In genomic region chr5:41870621-41871048, GRCh38 we compare ENCODE assay signal across 8 cellular contexts. TPM values are rescaled to one million over a fixed set of nuclear protein-coding genes. Genes with fewer than 3 reads are reported as not detected.
A peak's percentile ranks its signal among the peaks of the same experiment; 100 is the strongest.
DNase-seq lines count a peak whose midpoint lies in the region; ATAC-seq and TF ChIP-seq lines count a peak whose summit lies in the region.

No MANE protein-coding gene starts in this region.

- peak overlapping the region; percentile 93 for H3K9ac ChIP-seq in KMS-11

- no peaks in the 10 kb centered on the region for H3K27me3 ChIP-seq in KMS-11 (ENCODE audit: insufficient read depth, low read depth)

- H3K27ac Mint-ChIP-seq in natural killer cell: peak overlapping the region; percentile 84 to 89

- H3K36me3 Mint-ChIP-seq in natural killer cell: no peaks in the 10 kb centered on the region

- TF ChIP-seq CTCF in AG10803 (conservative IDR thresholded peaks at IDR 0.05; ENCODE audit: low read length) (no peak), KMS-11 (conservative IDR thresholded peaks at IDR 0.05; ENCODE audit: low read depth, low read length) (no peak), coronary artery (IDR thresholded peaks at IDR 0.05) (no peak), natural killer cell (IDR thresholded peaks at IDR 0.05) (no peak)

- ATAC-seq in natural killer cell (no peak), HG02938 (IDR thresholded peaks at IDR 0.05; ENCODE audit: unreplicated experiment) (no peak), HG02763 (IDR thresholded peaks at IDR 0.05; ENCODE audit: unreplicated experiment) (no peak), HG03196 (IDR thresholded peaks at IDR 0.05; ENCODE audit: unreplicated experiment) (no peak)

- DNase-seq in AG10803 (ENCODE audit: low read depth): no peak
- no peak for DNase-seq in coronary artery (ENCODE audit: low spot score)
- DNase-seq in natural killer cell: no peak
- DNase-seq in NCI-H446 (lab: John Stamatoyannopoulos, UW): no peak

- H3K27me3 Mint-ChIP-seq in natural killer cell (ENCODE audit: low read depth in 2 of 2): peaks cover 3 to 10% of the 10 kb centered on the region in 2 donors

- H3K27ac ChIP-seq in KMS-11: peak overlapping the region; percentile 70
- peak overlapping the region; percentile 91 to 97 for H3K27ac ChIP-seq in coronary artery

- H4K20me1 ChIP-seq in KMS-11 (ENCODE audit: insufficient read depth): no peaks in the 10 kb centered on the region

- H3K4me2 ChIP-seq in KMS-11: peak overlapping the region; percentile 90

- H3K4me3 ChIP-seq in AG10803 (ENCODE audit: low read length): peak overlapping the region; percentile 88
- H3K4me3 ChIP-seq in KMS-11 (IDR thresholded peaks at IDR 0.05; ENCODE audit: insufficient read depth, low read depth, low read length): no peak overlapping the region
- H3K4me3 ChIP-seq in coronary artery: peak overlapping the region; percentile 92

- peaks cover 22 to 34% of the 10 kb centered on the region in 2 donors for H3K4me1 Mint-ChIP-seq in natural killer cell

- H3K36me3 ChIP-seq in KMS-11 (ENCODE audit: insufficient read depth): no peaks in the 10 kb centered on the region

- no peaks in the 10 kb centered on the region for H3K9me3 Mint-ChIP-seq in natural killer cell

- intact Hi-C loops in natural killer cell (cut with micrococcal nuclease): loop anchor here (1.0 kb wide), 2 partner anchors 34 to 55 kb away; partner anchors contain the start of genes FBXO4 and RIMOC1

- peaks cover 62% of the 10 kb centered on the region for H3K4me1 ChIP-seq in KMS-11 (ENCODE audit: low read depth, poor library complexity, severe bottlenecking)

- H2AFZ ChIP-seq in KMS-11 (ENCODE audit: low read depth): peak overlapping the region; percentile 85

- H3K79me2 ChIP-seq in KMS-11 (ENCODE audit: insufficient read depth, low read depth): peaks cover 28% of the 10 kb centered on the region; the same call in 1 of the 2 replicates

- H3K4me3 Mint-ChIP-seq in natural killer cell: peak overlapping the region; percentile 91

RNA-seq across cellular contexts. Expression of gene OXCT1, which starts 0.4 kb away (rescaled TPM):
- total RNA-seq in natural killer cell: 10 to 100 TPM; 17.1 to 19.9 (median 18.0) TPM

RNA-seq across cellular contexts. Expression of gene RIMOC1, which starts 33.5 kb away (rescaled TPM):
- 10 to 100 TPM in 2 of 3 donors, 1 to 10 TPM in 1; 9.9 to 18.1 (median 14.2) TPM for total RNA-seq in natural killer cell

RNA-seq across cellular contexts. Expression of gene FBXO4, which starts 54.4 kb away (rescaled TPM):
- 10 to 100 TPM; 13.2 to 14.9 (median 13.4) TPM for total RNA-seq in natural killer cell
